8 cellular contexts compared by ENCODE assay signal in genomic region chr20:62302341-62303048, GRCh38. TPM values are rescaled to one million over a fixed set of nuclear protein-coding genes. Genes with fewer than 3 reads are reported as not detected.
A peak's percentile ranks its signal among the peaks of the same experiment; 100 is the strongest.
DNase-seq lines count a peak whose midpoint lies in the region; ATAC-seq, FAIRE-seq and TF ChIP-seq lines count a peak whose summit lies in the region.

Gene ADRM1 (plus strand): TSS chr20:62302997. CDS start chr20:62303569, 572 bp downstream.

- 0 to 2% (median 1%) methylated on average over 7 to 79 of the region's 79 CpGs for WGBS in adrenal gland, 4 donors
- WGBS in heart right ventricle, 2 donors, result 1% methylated on average over 74 to 79 of the region's 79 CpGs

- peaks cover 7% of the 10 kb centered on the region for H3K36me3 Mint-ChIP-seq in T-cell

- H3K4me1 Mint-ChIP-seq in T-cell, result peaks cover 29 to 32% (median 29%) of the 10 kb centered on the region in 3 donors

- H3K27ac ChIP-seq in adrenal gland (peak within 1 kb of the TSS; percentile 97 to 99 (median 98)), heart right ventricle (peak within 1 kb of the TSS; percentile 92 to 100 (median 98)), upper lobe of right lung (peak within 1 kb of the TSS; percentile 97)

- peak; percentile 84 for FAIRE-seq in GM12891 (lab: Jason Lieb, UNC)

- H3K4me3 Mint-ChIP-seq in T-cell, result peak within 1 kb of the TSS; percentile 92 to 97 (median 94)

- H3K36me3 ChIP-seq in adrenal gland (replicated peaks in 1 of 2), result peaks cover 0 to 34% of the 10 kb centered on the region in 2 donors
- peaks cover 3 to 60% (median 35%) of the 10 kb centered on the region in 9 donors for H3K36me3 ChIP-seq in heart right ventricle
- H3K36me3 ChIP-seq in upper lobe of right lung, result peaks cover 30% of the 10 kb centered on the region

- POLR2A ChIA-PET in T-cell (lab: Charles Lee), result interaction anchor here in 1 of 2 donors (0.9 kb wide), 1 partner anchor 22 kb away, joined by 6 read pairs; no protein-coding TSS in a partner anchor

- H3K9me3 Mint-ChIP-seq in T-cell, result no peaks in the 10 kb centered on the region

- H3K27me3 ChIP-seq in adrenal gland (no peaks in the 10 kb centered on the region), heart right ventricle (no peaks in the 10 kb centered on the region), upper lobe of right lung (no peaks in the 10 kb centered on the region)

- H3K4me1 ChIP-seq in adrenal gland (replicated peaks in 1 of 2) (peaks cover 20 to 36% of the 10 kb centered on the region in 2 donors), heart right ventricle (peaks cover 16 to 47% (median 30%) of the 10 kb centered on the region in 9 donors), upper lobe of right lung (peaks cover 22% of the 10 kb centered on the region)

- peak; percentile 80 for ATAC-seq in HG02840 (IDR thresholded peaks at IDR 0.05; ENCODE audit: low FRiP score, unreplicated experiment)
- peak; percentile 87 to 90 (median 88) for ATAC-seq in T-cell (replicated peaks in 1 of 4)
- ATAC-seq in heart right ventricle, result peak; percentile 87 to 94 (median 92)
- peak; percentile 92 for ATAC-seq in upper lobe of right lung

- H3K9me3 ChIP-seq in adrenal gland (replicated peaks in 1 of 3) (no peaks in the 10 kb centered on the region), heart right ventricle (no peaks in the 10 kb centered on the region), upper lobe of right lung (no peaks in the 10 kb centered on the region)

- CTCF ChIA-PET in T-cell (lab: Charles Lee), result interaction anchor here (0.5 to 1.0 kb wide), 5 partner anchors 80 to 1953 kb away, joined by 3 to 4 read pairs (median 3); no protein-coding TSS in a partner anchor

- H3K4me3 ChIP-seq in adrenal gland, result peak within 1 kb of the TSS; percentile 2 to 80 (median 71)
- H3K4me3 ChIP-seq in heart right ventricle, result peak within 1 kb of the TSS; percentile 79 to 98 (median 88)
- peak within 1 kb of the TSS; percentile 83 for H3K4me3 ChIP-seq in upper lobe of right lung

- DNase-seq in GM12891 (ENCODE audit: insufficient read length, low spot score) (peak; percentile 100), NCI-H1436 treated with DMSO at 0.1 percent for 48 hours (lab: John Stamatoyannopoulos, UW) (peak; percentile 68), T-cell (peak; percentile 83 to 97 (median 94)), adrenal gland (peak; percentile 95 to 97 (median 95)), heart right ventricle (peak; percentile 95 to 97), posterior vena cava (ENCODE audit: low spot score) (peak; percentile 99), upper lobe of right lung (peak; percentile 98)

- TF ChIP-seq CTCF in adrenal gland (IDR thresholded peaks at IDR 0.05) (peak; percentile 72 to 99 (median 93)), heart right ventricle (IDR thresholded peaks at IDR 0.05) (peak; percentile 91 to 99 (median 97)), upper lobe of right lung (IDR thresholded peaks at IDR 0.05) (peak; percentile 94)

- intact Hi-C loops in adrenal gland (cut with DNase I), result loop anchor here (2.0 to 10.0 kb wide), 6 partner anchors 52 to 492 kb away; partner anchors contain the start of genes LAMA5 (in 1 of the 2) and MRGBP (in 1 of the 2)
- intact Hi-C loops in heart right ventricle (cut with DNase I), result loop anchor here (1.0 to 10.0 kb wide), 9 partner anchors 65 to 192 kb away; partner anchors contain the start of genes RPS21 (in 3 of the 10) and LAMA5 (in 1 of the 10)
- intact Hi-C loops in posterior vena cava (cut with DNase I), result loop anchor here (2.0 to 5.0 kb wide), 2 partner anchors 80 kb away; no protein-coding TSS in a partner anchor
- intact Hi-C loops in upper lobe of right lung (cut with DNase I), result loop anchor here (5.0 kb wide), 1 partner anchor 75 kb away; no protein-coding TSS in a partner anchor

- peak within 1 kb of the TSS; percentile 97 to 99 for H3K27ac Mint-ChIP-seq in T-cell

- TF ChIP-seq POLR2A in GM12891 (IDR thresholded peaks at IDR 0.05; ENCODE audit: low read depth, low read length), result 0 out of 2 replicates have a peak, but pooled peaks have one; percentile 24
- TF ChIP-seq POLR2A in adrenal gland (IDR thresholded peaks at IDR 0.05), result peak; percentile 9 to 72

- no peaks in the 10 kb centered on the region for H3K27me3 Mint-ChIP-seq in T-cell

TF ChIP-seq in GM12891, 5 proteins besides CTCF, POLR2A, EP300 and RAD21:
- 0 out of 2 replicates have a peak, but pooled peaks have one; percentile 0 for TF ChIP-seq SPI1 (IDR thresholded peaks at IDR 0.05; ENCODE audit: low read depth, low read length)
- no peak for TF ChIP-seq PAX5 (IDR thresholded peaks at IDR 0.05; ENCODE audit: insufficient read depth, low read length, severe bottlenecking)
- TF ChIP-seq POLR2AphosphoS5 (IDR thresholded peaks at IDR 0.05; ENCODE audit: low read depth, low read length), result no peak
- no peak for TF ChIP-seq POU2F2 (IDR thresholded peaks at IDR 0.05; ENCODE audit: low read depth, low read length)
- TF ChIP-seq TAF1 (IDR thresholded peaks at IDR 0.05; ENCODE audit: low read depth, low read length), result no peak; the same call in 1 of the 2 replicates

RNA-seq across cellular contexts. Expression of gene ADRM1, which starts in this region (rescaled TPM):
- 68.5 TPM for polyA plus RNA-seq in GM12891 (2012; ENCODE audit: low read depth, missing spikeins)
- total RNA-seq in T-cell (10 to 100 TPM; 44.7 to 80.3 (median 72.9) TPM), adrenal gland (100 to 1,000 TPM in 6 of 8 donors, 10 to 100 TPM in 2; 87.2 to 220 (median 144) TPM), heart right ventricle (10 to 100 TPM; 67.7 to 97.0 (median 73.2) TPM), posterior vena cava (10 to 100 TPM; 60.9 to 70.3 TPM), upper lobe of right lung (73.4 TPM)
- polyA plus RNA-seq in adrenal gland (100 to 1,000 TPM in 1 of 3 donors, 10 to 100 TPM in 2; 50.6 to 125 (median 95.6) TPM), heart right ventricle (100 to 1,000 TPM in 1 of 2 donors, 10 to 100 TPM in 1; 81.9 to 192 TPM)

Comparison
In these comparisons a context has a peak if more than half of its experiments do, and no peak if none do; other contexts are left out.
1. Peak in every context shown above with its lines: DNase-seq, ATAC-seq, H3K4me3 ChIP-seq and H3K27ac ChIP-seq.